1 cellular context compared by ENCODE assay signal in genomic region chr19:2538096-2538757, GRCh38.
TF ChIP-seq lines count a peak whose summit lies in the region.

No MANE protein-coding gene starts in this region.

TF ChIP-seq in IMR-90, 13 proteins besides CTCF, POLR2A, EP300 and RAD21:
- TF ChIP-seq RFX5 (IDR thresholded peaks at IDR 0.05; ENCODE audit: low read depth, low read length), result no peak
- no peak for TF ChIP-seq CHD1 (IDR thresholded peaks at IDR 0.05; ENCODE audit: low read depth, low read length)
- TF ChIP-seq MXI1 (IDR thresholded peaks at IDR 0.05; ENCODE audit: borderline replicate concordance, low read depth, low read length), result no peak
- TF ChIP-seq ELK1 (IDR thresholded peaks at IDR 0.05; ENCODE audit: borderline replicate concordance, low read depth, low read length), result no peak
- no peak for TF ChIP-seq CEBPB (IDR thresholded peaks at IDR 0.05; ENCODE audit: low read depth, low read length)
- no peak for TF ChIP-seq USF2 (IDR thresholded peaks at IDR 0.05; ENCODE audit: low read depth, low read length)
- no peak for TF ChIP-seq BHLHE40 (IDR thresholded peaks at IDR 0.05; ENCODE audit: low read depth, low read length)
- no peak for TF ChIP-seq MAZ (IDR thresholded peaks at IDR 0.05; ENCODE audit: borderline replicate concordance, low read depth, low read length)
- no peak for TF ChIP-seq MAFK (IDR thresholded peaks at IDR 0.05; ENCODE audit: low read depth, low read length)
- no peak for TF ChIP-seq FOS (IDR thresholded peaks at IDR 0.05; ENCODE audit: low read depth, low read length)
- TF ChIP-seq NFE2L2 (IDR thresholded peaks at IDR 0.05; ENCODE audit: low read depth, low read length), result no peak
- TF ChIP-seq RCOR1 (IDR thresholded peaks at IDR 0.05; ENCODE audit: insufficient replicate concordance, low read length), result no peak
- no peak for TF ChIP-seq SMC3 (IDR thresholded peaks at IDR 0.05; ENCODE audit: low read depth, low read length)
